In the genomic region with DNA sequence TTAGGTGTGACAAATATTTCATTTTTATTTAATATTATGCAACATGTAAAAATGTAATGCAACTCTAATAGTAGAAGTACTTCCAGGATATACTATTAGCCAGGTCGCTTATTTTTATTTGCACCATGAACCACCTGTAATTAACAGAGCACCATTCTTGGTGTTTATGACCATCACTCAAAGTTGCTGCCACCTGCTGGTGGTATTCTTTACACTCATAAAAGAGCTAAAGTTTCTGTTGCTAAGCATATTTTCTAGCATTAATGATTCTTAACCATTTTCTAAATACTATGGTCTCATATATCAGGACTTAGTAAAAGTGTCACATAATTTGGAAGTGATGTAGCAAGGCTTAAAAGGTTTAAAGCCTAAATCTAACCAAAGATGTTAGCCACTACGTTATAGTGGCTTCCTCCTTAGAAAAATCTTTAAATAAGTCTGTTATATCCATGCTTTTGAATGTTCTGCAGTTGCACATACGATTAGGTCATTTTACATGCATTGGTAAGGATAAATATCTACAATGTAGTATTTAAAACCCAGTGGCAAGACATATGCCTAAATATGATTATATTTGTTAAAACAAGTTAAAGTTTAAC, we compare ENCODE assay signal across 8 cellular contexts.
DNase-seq lines count a peak whose midpoint lies in the region; ATAC-seq and TF ChIP-seq lines count a peak whose summit lies in the region.

No MANE protein-coding gene starts in this region.

- TF ChIP-seq POLR2A in erythroblast (IDR thresholded peaks at IDR 0.05; ENCODE audit: low read length), result no peak

- ATAC-seq in HG03442 (IDR thresholded peaks at IDR 0.05; ENCODE audit: unreplicated experiment) (peak; percentile 77), GM21360 (IDR thresholded peaks at IDR 0.05; ENCODE audit: unreplicated experiment) (no peak)

- DNase-seq in ACHN, result peak; percentile 56
- DNase-seq in GDM1 (lab: John Stamatoyannopoulos, UW), result peak; percentile 25
- DNase-seq in OCI-M1 (lab: John Stamatoyannopoulos, UW), result peak; percentile 79
- DNase-seq in erythroblast (lab: John Stamatoyannopoulos, UW), result peak; percentile 24 to 56
- DNase-seq in pons (ENCODE audit: low spot score), result peak; percentile 68
- no peak for DNase-seq in effector CD8-positive, alpha-beta T cell (lab: John Stamatoyannopoulos, UW)

- in situ Hi-C loops in ACHN (cut with HindIII; ENCODE audit: low pct_ligation_motif_present, low pct_unique_long_range_greater_than_20kb, low sequenced_read_pairs), result no loop called here
